Comparison of ENCODE assay signal across 1 cellular context in the genomic region with DNA sequence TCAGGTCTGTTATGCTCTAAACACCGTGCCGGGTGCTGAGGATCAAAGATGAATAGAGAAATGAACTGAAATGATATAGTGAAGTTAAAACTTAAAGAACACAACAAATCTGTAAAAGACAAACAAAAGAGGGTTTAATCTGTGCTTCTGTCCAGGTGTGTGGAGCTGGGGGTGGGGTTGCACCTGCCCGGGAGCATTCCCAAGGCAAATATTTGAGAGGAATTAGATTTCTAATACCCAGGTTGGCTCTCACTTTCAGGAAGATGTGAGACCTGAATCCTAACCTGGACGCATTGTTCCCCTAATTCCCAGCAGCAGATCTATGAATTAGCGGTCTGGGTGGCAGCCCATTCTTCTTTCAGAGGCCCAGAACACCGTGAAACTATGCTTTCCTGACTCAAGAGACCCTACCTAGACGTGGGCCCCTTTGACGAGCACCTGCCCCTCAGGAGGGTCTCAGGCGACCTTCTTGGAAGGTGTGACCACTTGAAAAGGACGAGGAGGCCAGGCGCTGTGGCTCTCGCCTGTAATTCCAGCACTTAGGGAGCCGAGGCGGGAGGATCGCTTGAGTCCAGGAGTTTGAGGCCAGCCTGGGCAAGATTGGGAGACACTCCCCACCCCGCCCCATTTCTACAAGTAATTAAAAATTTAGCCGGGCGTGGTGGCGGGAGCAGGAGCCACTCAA.
TF ChIP-seq lines count a peak whose summit lies in the region.

No MANE protein-coding gene starts in this region.

TF ChIP-seq in HepG2, 621 proteins besides CTCF, POLR2A, EP300 and RAD21 (continued from another document and continues in another):
- no peak for TF ChIP-seq SNAPC4 (CRISPR knock-in tag; IDR thresholded peaks at IDR 0.05)
- TF ChIP-seq ELF3 (CRISPR knock-in tag; IDR thresholded peaks at IDR 0.05): no peak
- TF ChIP-seq THYN1 (CRISPR knock-in tag; IDR thresholded peaks at IDR 0.05; ENCODE audit: borderline replicate concordance, low read depth): no peak
- TF ChIP-seq ZNF329 (CRISPR knock-in tag; IDR thresholded peaks at IDR 0.05; ENCODE audit: low read depth): no peak
- no peak for TF ChIP-seq ZNF34 (CRISPR knock-in tag; IDR thresholded peaks at IDR 0.05; ENCODE audit: borderline replicate concordance)
- no peak for TF ChIP-seq ZNF282 (IDR thresholded peaks at IDR 0.05; ENCODE audit: partially characterized antibody)
- TF ChIP-seq, protein P1, sequence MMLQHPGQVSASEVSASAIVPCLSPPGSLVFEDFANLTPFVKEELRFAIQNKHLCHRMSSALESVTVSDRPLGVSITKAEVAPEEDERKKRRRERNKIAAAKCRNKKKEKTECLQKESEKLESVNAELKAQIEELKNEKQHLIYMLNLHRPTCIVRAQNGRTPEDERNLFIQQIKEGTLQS (CRISPR knock-in tag; IDR thresholded peaks at IDR 0.05): no peak
- no peak for TF ChIP-seq ZNF546 (CRISPR knock-in tag; conservative IDR thresholded peaks at IDR 0.05)
- TF ChIP-seq GABPA (IDR thresholded peaks at IDR 0.05; ENCODE audit: low read depth, low read length): no peak
- TF ChIP-seq GABPA (CRISPR knock-in tag; IDR thresholded peaks at IDR 0.05; ENCODE audit: low read depth): no peak
- TF ChIP-seq JUND (CRISPR knock-in tag; IDR thresholded peaks at IDR 0.05): no peak
- no peak for TF ChIP-seq PHF5A (CRISPR knock-in tag; IDR thresholded peaks at IDR 0.05; ENCODE audit: low read depth, unreplicated experiment)
- no peak for TF ChIP-seq RARG (CRISPR knock-in tag; IDR thresholded peaks at IDR 0.05; ENCODE audit: low read depth)
- TF ChIP-seq ZNF556 (CRISPR knock-in tag; IDR thresholded peaks at IDR 0.05; ENCODE audit: borderline replicate concordance): 0 out of 2 replicates have a peak, but pooled peaks have one; percentile 1
- no peak for TF ChIP-seq KLF15 (CRISPR knock-in tag; IDR thresholded peaks at IDR 0.05; ENCODE audit: borderline replicate concordance)
- TF ChIP-seq PBX3 (CRISPR knock-in tag; IDR thresholded peaks at IDR 0.05; ENCODE audit: borderline replicate concordance): no peak
- no peak for TF ChIP-seq SRSF1 (optimal IDR thresholded peaks at IDR 0.05; ENCODE audit: low read depth, low read length)
- no peak for TF ChIP-seq YEATS2 (CRISPR knock-in tag; IDR thresholded peaks at IDR 0.05; ENCODE audit: borderline replicate concordance)
- TF ChIP-seq MTA3 (CRISPR knock-in tag; IDR thresholded peaks at IDR 0.05): no peak
- no peak; the same call in 1 of the 2 replicates for TF ChIP-seq KLF6 (CRISPR knock-in tag; IDR thresholded peaks at IDR 0.05)
- no peak for TF ChIP-seq SNAPC5 (CRISPR knock-in tag; IDR thresholded peaks at IDR 0.05; ENCODE audit: borderline replicate concordance)
- TF ChIP-seq MXI1 (IDR thresholded peaks at IDR 0.05; ENCODE audit: borderline replicate concordance, low read depth, low read length): no peak
- no peak for TF ChIP-seq CENPT (CRISPR knock-in tag; IDR thresholded peaks at IDR 0.05; ENCODE audit: low read depth)
- 0 out of 2 replicates have a peak, but pooled peaks have one; percentile 6 for TF ChIP-seq HIVEP1 (CRISPR knock-in tag; IDR thresholded peaks at IDR 0.05)
- TF ChIP-seq ZNF768 (CRISPR knock-in tag; IDR thresholded peaks at IDR 0.05): no peak
- no peak for TF ChIP-seq SIX4 (CRISPR knock-in tag; IDR thresholded peaks at IDR 0.05)
- no peak for TF ChIP-seq HNF4G (IDR thresholded peaks at IDR 0.05; ENCODE audit: borderline replicate concordance, low read depth, low read length)
- no peak for TF ChIP-seq HNF4G (CRISPR knock-in tag; IDR thresholded peaks at IDR 0.05; ENCODE audit: borderline replicate concordance, low read depth)
- TF ChIP-seq ZNF605 (CRISPR knock-in tag; IDR thresholded peaks at IDR 0.05): no peak
- 0 out of 2 replicates have a peak, but pooled peaks have one; percentile 8 for TF ChIP-seq ZBTB4 (CRISPR knock-in tag; IDR thresholded peaks at IDR 0.05; ENCODE audit: borderline replicate concordance)
- TF ChIP-seq MIER2 (CRISPR knock-in tag; IDR thresholded peaks at IDR 0.05): no peak
- no peak for TF ChIP-seq ZNF253 (CRISPR knock-in tag; IDR thresholded peaks at IDR 0.05; ENCODE audit: borderline replicate concordance)
- TF ChIP-seq POGZ (CRISPR knock-in tag; IDR thresholded peaks at IDR 0.05): no peak
- no peak for TF ChIP-seq MATR3 (CRISPR knock-in tag; IDR thresholded peaks at IDR 0.05)
- TF ChIP-seq ZNF577 (CRISPR knock-in tag; IDR thresholded peaks at IDR 0.05; ENCODE audit: borderline replicate concordance, low read depth): no peak
- no peak for TF ChIP-seq ZNF75D (CRISPR knock-in tag; IDR thresholded peaks at IDR 0.05; ENCODE audit: borderline replicate concordance)
- TF ChIP-seq GATA4 (IDR thresholded peaks at IDR 0.05; ENCODE audit: borderline replicate concordance, low read depth): no peak
- TF ChIP-seq ZNF839 (CRISPR knock-in tag; IDR thresholded peaks at IDR 0.05; ENCODE audit: borderline replicate concordance): no peak
- TF ChIP-seq ZFP82 (CRISPR knock-in tag; IDR thresholded peaks at IDR 0.05; ENCODE audit: borderline replicate concordance): 0 out of 2 replicates have a peak, but pooled peaks have one; percentile 20
- peak; percentile 44 for TF ChIP-seq MED8 (CRISPR knock-in tag; IDR thresholded peaks at IDR 0.05; ENCODE audit: insufficient replicate concordance)
- TF ChIP-seq CHD4 (IDR thresholded peaks at IDR 0.05; ENCODE audit: borderline replicate concordance, low read length): no peak
- no peak for TF ChIP-seq HDAC1 (CRISPR knock-in tag; IDR thresholded peaks at IDR 0.05)
- no peak for TF ChIP-seq ZNF7 (CRISPR knock-in tag; IDR thresholded peaks at IDR 0.05)
- TF ChIP-seq ZNF567 (CRISPR knock-in tag; IDR thresholded peaks at IDR 0.05; ENCODE audit: borderline replicate concordance): 0 out of 2 replicates have a peak, but pooled peaks have one; percentile 71
- TF ChIP-seq, protein P2, sequence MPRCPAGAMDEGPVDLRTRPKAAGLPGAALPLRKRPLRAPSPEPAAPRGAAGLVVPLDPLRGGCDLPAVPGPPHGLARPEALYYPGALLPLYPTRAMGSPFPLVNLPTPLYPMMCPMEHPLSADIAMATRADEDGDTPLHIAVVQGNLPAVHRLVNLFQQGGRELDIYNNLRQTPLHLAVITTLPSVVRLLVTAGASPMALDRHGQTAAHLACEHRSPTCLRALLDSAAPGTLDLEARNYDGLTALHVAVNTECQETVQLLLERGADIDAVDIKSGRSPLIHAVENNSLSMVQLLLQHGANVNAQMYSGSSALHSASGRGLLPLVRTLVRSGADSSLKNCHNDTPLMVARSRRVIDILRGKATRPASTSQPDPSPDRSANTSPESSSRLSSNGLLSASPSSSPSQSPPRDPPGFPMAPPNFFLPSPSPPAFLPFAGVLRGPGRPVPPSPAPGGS (CRISPR knock-in tag; IDR thresholded peaks at IDR 0.05): 0 out of 2 replicates have a peak, but pooled peaks have one; percentile 10
- no peak for TF ChIP-seq MTF1 (CRISPR knock-in tag; IDR thresholded peaks at IDR 0.05)
- TF ChIP-seq MNT (IDR thresholded peaks at IDR 0.05): no peak
- TF ChIP-seq ZNF607 (CRISPR knock-in tag; IDR thresholded peaks at IDR 0.05; ENCODE audit: borderline replicate concordance): no peak
- TF ChIP-seq, protein P3, sequence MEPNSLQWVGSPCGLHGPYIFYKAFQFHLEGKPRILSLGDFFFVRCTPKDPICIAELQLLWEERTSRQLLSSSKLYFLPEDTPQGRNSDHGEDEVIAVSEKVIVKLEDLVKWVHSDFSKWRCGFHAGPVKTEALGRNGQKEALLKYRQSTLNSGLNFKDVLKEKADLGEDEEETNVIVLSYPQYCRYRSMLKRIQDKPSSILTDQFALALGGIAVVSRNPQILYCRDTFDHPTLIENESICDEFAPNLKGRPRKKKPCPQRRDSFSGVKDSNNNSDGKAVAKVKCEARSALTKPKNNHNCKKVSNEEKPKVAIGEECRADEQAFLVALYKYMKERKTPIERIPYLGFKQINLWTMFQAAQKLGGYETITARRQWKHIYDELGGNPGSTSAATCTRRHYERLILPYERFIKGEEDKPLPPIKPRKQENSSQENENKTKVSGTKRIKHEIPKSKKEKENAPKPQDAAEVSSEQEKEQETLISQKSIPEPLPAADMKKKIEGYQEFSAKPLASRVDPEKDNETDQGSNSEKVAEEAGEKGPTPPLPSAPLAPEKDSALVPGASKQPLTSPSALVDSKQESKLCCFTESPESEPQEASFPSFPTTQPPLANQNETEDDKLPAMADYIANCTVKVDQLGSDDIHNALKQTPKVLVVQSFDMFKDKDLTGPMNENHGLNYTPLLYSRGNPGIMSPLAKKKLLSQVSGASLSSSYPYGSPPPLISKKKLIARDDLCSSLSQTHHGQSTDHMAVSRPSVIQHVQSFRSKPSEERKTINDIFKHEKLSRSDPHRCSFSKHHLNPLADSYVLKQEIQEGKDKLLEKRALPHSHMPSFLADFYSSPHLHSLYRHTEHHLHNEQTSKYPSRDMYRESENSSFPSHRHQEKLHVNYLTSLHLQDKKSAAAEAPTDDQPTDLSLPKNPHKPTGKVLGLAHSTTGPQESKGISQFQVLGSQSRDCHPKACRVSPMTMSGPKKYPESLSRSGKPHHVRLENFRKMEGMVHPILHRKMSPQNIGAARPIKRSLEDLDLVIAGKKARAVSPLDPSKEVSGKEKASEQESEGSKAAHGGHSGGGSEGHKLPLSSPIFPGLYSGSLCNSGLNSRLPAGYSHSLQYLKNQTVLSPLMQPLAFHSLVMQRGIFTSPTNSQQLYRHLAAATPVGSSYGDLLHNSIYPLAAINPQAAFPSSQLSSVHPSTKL (CRISPR knock-in tag; IDR thresholded peaks at IDR 0.05): no peak
- TF ChIP-seq ZSCAN25 (CRISPR knock-in tag; IDR thresholded peaks at IDR 0.05): no peak
